Comparison of ENCODE assay signal across 18 cellular contexts in genomic region chr4:139622856-139623255, GRCh38.
"Had no signal": no experiment of that assay in that cellular context is flagged by ENCODE, and none has a peak within 500 bp of the region (broad histone marks: within the 10 kb centered on the region; RNA-seq: fewer than 3 reads in every experiment).

No MANE protein-coding gene starts in this region.

- H3K27me3 Mint-ChIP-seq: activated CD8-positive, alpha-beta T cell treated with anti-CD3 and anti-CD28 coated beads for 36 hours had no signal

- H3K4me1 ChIP-seq: adrenal gland, esophagus muscularis mucosa, tibial artery had no signal

- H3K36me3 Mint-ChIP-seq: activated naive CD4-positive, alpha-beta T cell treated with anti-CD3 and anti-CD28 coated beads, Interleukin-2, amount 50 U/mL, for 24 hours; natural killer cell had no signal

- DNase-seq: activated B cell treated with CpG ODN at 0.5 μM for 24 hours; activated CD4-positive, alpha-beta T cell treated with anti-CD3 and anti-CD28 coated beads for 48 hours; activated CD8-positive, alpha-beta T cell treated with anti-CD3 and anti-CD28 coated beads for 36 hours; activated effector memory CD4-positive, alpha-beta T cell treated with anti-CD3 and anti-CD28 coated beads, Interleukin-2, amount 50 U/mL, for 16 hours; activated T-cell treated with anti-CD3 and anti-CD28 coated beads, Interleukin-2, amount 50 U/mL, for 48 hours; adrenal gland; caudate nucleus; kidney glomerular epithelial cell; mesendoderm; natural killer cell; right cardiac atrium; stimulated activated CD4-positive, alpha-beta T cell treated with anti-CD3 and anti-CD28 coated beads, Interleukin-4, amount 100 ng/mL, for 24 hours; stimulated activated naive CD4-positive, alpha-beta T cell; tibial artery had no signal

- H3K27me3 ChIP-seq: adrenal gland, esophagus muscularis mucosa, tibial artery had no signal

- H3K4me3 Mint-ChIP-seq: activated B cell treated with CpG ODN at 0.5 μM for 24 hours; activated CD8-positive, alpha-beta T cell treated with anti-CD3 and anti-CD28 coated beads for 36 hours; activated naive CD4-positive, alpha-beta T cell treated with anti-CD3 and anti-CD28 coated beads, Interleukin-2, amount 50 U/mL, for 24 hours; natural killer cell had no signal

- H3K4me3 ChIP-seq: adrenal gland, esophagus muscularis mucosa, skin epidermis, tibial artery had no signal

- H3K36me3 ChIP-seq: adrenal gland, esophagus muscularis mucosa, tibial artery had no signal

- H3K27ac Mint-ChIP-seq: activated B cell treated with CpG ODN at 0.5 μM for 24 hours; activated CD8-positive, alpha-beta T cell treated with anti-CD3 and anti-CD28 coated beads for 36 hours; activated naive CD4-positive, alpha-beta T cell treated with anti-CD3 and anti-CD28 coated beads, Interleukin-2, amount 50 U/mL, for 24 hours; natural killer cell; progenitor cell of endocrine pancreas had no signal

- H3K9me3 Mint-ChIP-seq: activated B cell treated with CpG ODN at 0.5 μM for 24 hours; activated CD8-positive, alpha-beta T cell treated with anti-CD3 and anti-CD28 coated beads for 36 hours; activated naive CD4-positive, alpha-beta T cell treated with anti-CD3 and anti-CD28 coated beads, Interleukin-2, amount 50 U/mL, for 24 hours; natural killer cell had no signal

- H3K9me3 ChIP-seq: adrenal gland, esophagus muscularis mucosa, tibial artery had no signal

- H3K4me1 Mint-ChIP-seq: activated B cell treated with CpG ODN at 0.5 μM for 24 hours; activated naive CD4-positive, alpha-beta T cell treated with anti-CD3 and anti-CD28 coated beads, Interleukin-2, amount 50 U/mL, for 24 hours had no signal
